ENCODE assay signal across 16 cellular contexts in the genomic region with DNA sequence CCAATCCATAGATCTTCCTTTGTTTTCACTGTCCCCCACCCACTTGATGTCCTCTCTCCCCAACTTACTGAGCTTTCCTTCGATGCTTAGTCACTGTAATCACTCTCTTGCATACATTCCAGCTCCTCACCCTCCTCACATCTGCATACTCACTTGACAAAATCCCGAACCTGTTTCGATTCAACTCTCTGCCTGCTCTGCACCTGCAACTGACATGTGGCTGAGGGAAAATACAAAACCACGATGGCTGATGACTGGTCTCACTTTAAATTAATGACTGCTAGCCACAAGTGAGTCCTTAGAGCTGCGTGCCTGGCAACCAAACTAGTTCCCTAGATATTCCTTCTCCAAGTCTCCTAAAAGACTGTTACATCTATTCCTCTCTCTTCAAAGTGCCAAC.
A peak's percentile ranks its signal among the peaks of the same experiment; 100 is the strongest.
DNase-seq lines count a peak whose midpoint lies in the region; FAIRE-seq and TF ChIP-seq lines count a peak whose summit lies in the region.
"Had no signal": no experiment of that assay in that cellular context is flagged by ENCODE, and none has a peak within 500 bp of the region (broad histone marks: within the 10 kb centered on the region; RNA-seq: fewer than 3 reads in every experiment).

No MANE protein-coding gene starts in this region.

- no peak overlapping the region for H3K18ac ChIP-seq in mesendoderm (ENCODE audit: low read length)

- CTCF ChIA-PET in mammary epithelial cell (lab: Charles Lee; ENCODE audit: low non-redundant PET) = no interaction called here
- CTCF ChIA-PET in MCF 10A (lab: Yijun Ruan, JAX) = no interaction called here

- in situ Hi-C loops in mammary epithelial cell (cut with MboI; ENCODE audit: low sequenced_read_pairs in 2 of 2) = no loop called here

- no peaks in the 10 kb centered on the region for H3K36me3 ChIP-seq in mammary epithelial cell (ENCODE audit: insufficient read depth, low read length)
- H3K36me3 ChIP-seq in astrocyte (ENCODE audit: insufficient read depth, low read length) = no peaks in the 10 kb centered on the region
- no peaks in the 10 kb centered on the region for H3K36me3 ChIP-seq in mesendoderm (ENCODE audit: control insufficient read depth, insufficient read depth, low read length)
- H3K36me3 ChIP-seq: BLaER1 treated with 17β-estradiol and CSF1 and Interleukin-3, amounts not matched to agents 10 nM and 100 nM had no signal

- H3K27ac Mint-ChIP-seq in MCF 10A (ENCODE audit: low read depth, unreplicated experiment) (no peak overlapping the region), astrocyte (ENCODE audit: unreplicated experiment) (no peak overlapping the region)
- H3K27ac Mint-ChIP-seq: CD4-positive, CD25-positive, alpha-beta regulatory T cell had no signal

- DNase-seq in mammary epithelial cell (peak; percentile 12), MCF 10A (ENCODE audit: unreplicated experiment) (no peak), MV-4-11 (lab: John Stamatoyannopoulos, UW) (peak; percentile 17), astrocyte (ENCODE audit: low read depth) (peak; percentile 11), mesendoderm (peak; percentile 28), NCI-H774 (lab: John Stamatoyannopoulos, UW) (no peak), T1000 (lab: John Stamatoyannopoulos, UW) (no peak), GDM1 (lab: John Stamatoyannopoulos, UW) (no peak)
- DNase-seq: AML-193; CD4-positive, CD25-positive, alpha-beta regulatory T cell; IMR-90 had no signal

- TF ChIP-seq CTCF in mammary epithelial cell (conservative IDR thresholded peaks at IDR 0.05 in 1 of 2, IDR thresholded peaks at IDR 0.05 in 1 of 2; ENCODE audit: extremely low read depth in 1 of 2, insufficient read depth in 1 of 2, low read depth in 1 of 2, low read length in 2 of 2) (no peak), MCF 10A (IDR thresholded peaks at IDR 0.05; ENCODE audit: unreplicated experiment) (no peak), astrocyte (IDR thresholded peaks at IDR 0.05; ENCODE audit: insufficient read depth, low read depth, low read length) (no peak)

- no peak overlapping the region for H4K5ac ChIP-seq in mesendoderm (ENCODE audit: low read length)

- H3K4me3 ChIP-seq in mammary epithelial cell (replicated peaks in 1 of 3; ENCODE audit: insufficient read depth in 1 of 3, low read depth in 2 of 3, low read length in 3 of 3) (no peak overlapping the region), astrocyte (ENCODE audit: insufficient read depth, low read depth, low read length) (no peak overlapping the region), mesendoderm (ENCODE audit: low read length) (no peak overlapping the region)
- H3K4me3 ChIP-seq: BLaER1 treated with 17β-estradiol and CSF1 and Interleukin-3, amounts not matched to agents 10 nM and 100 nM had no signal

- no peaks in the 10 kb centered on the region for H3K9me3 Mint-ChIP-seq in MCF 10A (ENCODE audit: unreplicated experiment)
- no peaks in the 10 kb centered on the region for H3K9me3 Mint-ChIP-seq in astrocyte (ENCODE audit: unreplicated experiment)

- peak; percentile 72 for FAIRE-seq in astrocyte (lab: Jason Lieb, UNC)
- FAIRE-seq: GM12891, GM19239, H54 had no signal

- H2AFZ ChIP-seq in mammary epithelial cell (ENCODE audit: low read depth, low read length) (no peak overlapping the region), astrocyte (ENCODE audit: low read depth, low read length) (no peak overlapping the region)

- H3K9ac ChIP-seq in mammary epithelial cell (ENCODE audit: insufficient read depth, low read length) (no peak overlapping the region), astrocyte (ENCODE audit: low read length) (no peak overlapping the region), mesendoderm (ENCODE audit: low read length) (no peak overlapping the region)
- H3K9ac ChIP-seq: BLaER1 treated with 17β-estradiol and CSF1 and Interleukin-3, amounts not matched to agents 10 nM and 100 nM had no signal

- H3K36me3 Mint-ChIP-seq in MCF 10A (ENCODE audit: insufficient read depth, unreplicated experiment) = no peaks in the 10 kb centered on the region
- no peaks in the 10 kb centered on the region for H3K36me3 Mint-ChIP-seq in astrocyte (ENCODE audit: low read depth, unreplicated experiment)
- H3K36me3 Mint-ChIP-seq: CD4-positive, CD25-positive, alpha-beta regulatory T cell had no signal

- 48% methylated on average over 5 of the region's 5 CpGs for WGBS in mammary epithelial cell (ENCODE audit: low coverage, missing lambda C conversion rate)
- WGBS in mesendoderm (ENCODE audit: extremely low coverage, insufficient coverage, low lambda C conversion rate) = no CpG with 5 or more reads among the region's 5 CpGs

- no peaks in the 10 kb centered on the region for H3K79me1 ChIP-seq in mesendoderm (ENCODE audit: low read length)

- H3K9me3 ChIP-seq in mammary epithelial cell (replicated peaks; ENCODE audit: insufficient read depth, low read length) (no peaks in the 10 kb centered on the region), astrocyte (ENCODE audit: insufficient read depth, low read depth, low read length) (no peaks in the 10 kb centered on the region)
- H3K9me3 ChIP-seq: BLaER1 treated with 17β-estradiol and CSF1 and Interleukin-3, amounts not matched to agents 10 nM and 100 nM had no signal

- no peaks in the 10 kb centered on the region for H3K4me1 Mint-ChIP-seq in MCF 10A (ENCODE audit: insufficient read depth, unreplicated experiment)
- peaks cover 6% of the 10 kb centered on the region for H3K4me1 Mint-ChIP-seq in astrocyte (ENCODE audit: low read depth, unreplicated experiment)
- H3K4me1 Mint-ChIP-seq: CD4-positive, CD25-positive, alpha-beta regulatory T cell had no signal

- H3K79me2 ChIP-seq in mammary epithelial cell (ENCODE audit: insufficient read depth, low read length) = no peaks in the 10 kb centered on the region
- no peaks in the 10 kb centered on the region for H3K79me2 ChIP-seq in astrocyte (ENCODE audit: insufficient read depth, low read length)
- H3K79me2 ChIP-seq in mesendoderm (ENCODE audit: control insufficient read depth, insufficient read depth, low read length) = no peaks in the 10 kb centered on the region

- no peak overlapping the region for H2BK120ac ChIP-seq in mesendoderm (ENCODE audit: low read depth, low read length)

- H3K4me1 ChIP-seq in mammary epithelial cell (ENCODE audit: insufficient read depth, low read length) (no peaks in the 10 kb centered on the region), astrocyte (ENCODE audit: insufficient read depth, low read length) (no peaks in the 10 kb centered on the region), mesendoderm (ENCODE audit: control insufficient read depth, low read depth, low read length) (no peaks in the 10 kb centered on the region)
- H3K4me1 ChIP-seq: BLaER1 treated with 17β-estradiol and CSF1 and Interleukin-3, amounts not matched to agents 10 nM and 100 nM had no signal

- H2AK5ac ChIP-seq in mesendoderm (ENCODE audit: low read length) = no peak overlapping the region

- H3K27ac ChIP-seq in mammary epithelial cell (ENCODE audit: insufficient read depth, low read depth, low read length) (no peak overlapping the region), astrocyte (ENCODE audit: low read depth, low read length) (no peak overlapping the region), mesendoderm (ENCODE audit: low read depth, low read length) (no peak overlapping the region)
- H3K27ac ChIP-seq: 22Rv1; BLaER1 treated with 17β-estradiol and CSF1 and Interleukin-3, amounts not matched to agents 10 nM and 100 nM had no signal

- H2BK5ac ChIP-seq in mesendoderm (ENCODE audit: low read length) = no peak overlapping the region

- H3K4me2 ChIP-seq in mammary epithelial cell (ENCODE audit: insufficient read depth, low read depth, low read length) = no peak overlapping the region
- H3K4me2 ChIP-seq in astrocyte (ENCODE audit: low read length) = no peak overlapping the region
- H3K4me2 ChIP-seq in mesendoderm (ENCODE audit: low read length) = no peak overlapping the region
- H3K4me2 ChIP-seq: BLaER1 treated with 17β-estradiol and CSF1 and Interleukin-3, amounts not matched to agents 10 nM and 100 nM had no signal

- H4K20me1 ChIP-seq in mammary epithelial cell (ENCODE audit: insufficient read depth, low read length) (no peaks in the 10 kb centered on the region), astrocyte (ENCODE audit: insufficient read depth, low read length) (no peaks in the 10 kb centered on the region)
- H4K20me1 ChIP-seq: BLaER1 treated with 17β-estradiol and CSF1 and Interleukin-3, amounts not matched to agents 10 nM and 100 nM had no signal

- dilution Hi-C loops in mammary epithelial cell (cut with HindIII; ENCODE audit: low sequenced_read_pairs) = no loop called here

- no peak overlapping the region for H4K8ac ChIP-seq in mesendoderm (ENCODE audit: low read depth, low read length)

- H3K27me3 ChIP-seq in mammary epithelial cell (ENCODE audit: insufficient read depth, low read length) = peaks cover 3% of the 10 kb centered on the region
- no peaks in the 10 kb centered on the region for H3K27me3 ChIP-seq in astrocyte (ENCODE audit: insufficient read depth, low read length)
- H3K27me3 ChIP-seq in mesendoderm (ENCODE audit: insufficient read depth, low read length, poor library complexity) = no peaks in the 10 kb centered on the region

- H3K23ac ChIP-seq in mesendoderm (ENCODE audit: low read length) = no peak overlapping the region

- BruUV-seq in mammary epithelial cell (replicated peaks; lab: Mats Ljungman, UMichigan) (no TSS peak), MCF 10A (replicated peaks; lab: Mats Ljungman, UMichigan) (no TSS peak)

- H3K27me3 Mint-ChIP-seq in MCF 10A (ENCODE audit: insufficient read depth, unreplicated experiment) (peaks cover 64% of the 10 kb centered on the region), astrocyte (ENCODE audit: low read depth, unreplicated experiment) (peaks cover 9% of the 10 kb centered on the region)

- H3K4ac ChIP-seq in mesendoderm (ENCODE audit: low read depth, low read length) = no peak overlapping the region

- no peak overlapping the region for H2BK15ac ChIP-seq in mesendoderm (replicated peaks; ENCODE audit: low read depth)

- no peak overlapping the region for H3K56ac ChIP-seq in mesendoderm (ENCODE audit: low read length)

- POLR2A ChIA-PET in MCF 10A (lab: Yijun Ruan, JAX) = no interaction called here

- no peak overlapping the region for H3K4me3 Mint-ChIP-seq in MCF 10A (ENCODE audit: unreplicated experiment)
- no peak overlapping the region for H3K4me3 Mint-ChIP-seq in astrocyte (ENCODE audit: unreplicated experiment)
- H3K4me3 Mint-ChIP-seq: CD4-positive, CD25-positive, alpha-beta regulatory T cell had no signal

- intact Hi-C loops in mammary epithelial cell (cut with micrococcal nuclease) (no loop called here), MCF 10A (cut with micrococcal nuclease) (no loop called here)

Comparison
In these comparisons a context has a peak if more than half of its experiments do, and no peak if none do; other contexts are left out.
1. DNase-seq: peak in mammary epithelial cell (single experiment), MV-4-11 (single experiment), astrocyte (single experiment) and mesendoderm (single experiment); none in MCF 10A (single experiment), NCI-H774 (single experiment), T1000 (single experiment) and GDM1 (single experiment).